8 cellular contexts compared by ENCODE assay signal in the genomic region with DNA sequence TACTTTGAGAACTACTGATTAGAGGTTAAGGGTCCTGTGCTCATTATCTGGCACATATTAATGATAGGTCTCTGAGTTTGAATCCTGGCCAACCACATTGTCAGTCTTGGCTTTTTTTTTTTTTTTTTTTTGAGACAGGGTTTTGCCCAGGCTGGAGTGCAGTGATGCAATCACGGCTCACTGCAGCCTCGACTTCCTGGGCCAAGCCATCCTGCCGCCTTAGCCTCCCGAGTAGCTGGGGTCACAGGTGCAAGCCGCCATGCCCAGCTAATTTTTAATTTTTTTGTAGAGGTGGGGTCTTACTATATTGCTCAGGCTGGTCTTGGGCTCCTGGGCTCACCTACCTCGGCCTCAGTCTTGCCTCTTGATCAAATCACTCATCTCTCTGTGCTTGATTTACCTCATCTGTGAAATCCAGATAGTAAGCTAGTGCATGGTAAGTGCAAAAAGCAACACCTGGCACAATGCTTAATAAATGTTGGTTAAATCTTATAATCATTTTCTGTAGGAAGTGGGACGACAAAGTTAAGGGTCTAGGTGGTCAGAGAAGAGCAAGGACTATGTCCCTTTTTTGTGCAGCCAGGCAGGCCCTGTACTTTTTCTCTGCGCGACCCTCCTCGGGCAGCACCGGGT. TPM values are rescaled to one million over a fixed set of nuclear protein-coding genes. Genes with fewer than 3 reads are reported as not detected.
A peak's percentile ranks its signal among the peaks of the same experiment; 100 is the strongest.
DNase-seq lines count a peak whose midpoint lies in the region; ATAC-seq and TF ChIP-seq lines count a peak whose summit lies in the region.

No MANE protein-coding gene starts in this region.

- peak; percentile 21 for DNase-seq in Caki2 (ENCODE audit: low read depth)
- no peak for DNase-seq in effector memory CD8-positive, alpha-beta T cell
- DNase-seq in osteoblast (ENCODE audit: insufficient read length, low spot score, missing footprints): no peak
- no peak for DNase-seq in H4 (ENCODE audit: low spot score)
- DNase-seq in mucosa of gallbladder (ENCODE audit: low spot score): no peak
- DNase-seq in NCI-H128 (lab: John Stamatoyannopoulos, UW; ENCODE audit: unreplicated experiment): no peak

- H3K79me2 ChIP-seq in OCI-LY1 (ENCODE audit: insufficient read depth, low read length) (peaks cover 25% of the 10 kb centered on the region), osteoblast (ENCODE audit: insufficient read depth, low read length) (peaks cover 23% of the 10 kb centered on the region)

- in situ Hi-C loops in Caki2 (cut with HindIII; ENCODE audit: low pct_unique_long_range_greater_than_20kb, low sequenced_read_pairs): no loop called here

- H2AFZ ChIP-seq in OCI-LY1 (ENCODE audit: low read length) (peak overlapping the region; percentile 97), osteoblast (ENCODE audit: low read length) (peak overlapping the region; percentile 91)

- H3K4me1 ChIP-seq in OCI-LY1 (ENCODE audit: insufficient read depth, low read length, severe bottlenecking): peaks cover 26% of the 10 kb centered on the region
- peaks cover 10% of the 10 kb centered on the region for H3K4me1 ChIP-seq in osteoblast (ENCODE audit: insufficient read depth, low read length)

- ATAC-seq in effector memory CD8-positive, alpha-beta T cell (replicated peaks): no peak
- no peak for ATAC-seq in GM21825 (IDR thresholded peaks at IDR 0.05; ENCODE audit: unreplicated experiment)

- H3K27me3 Mint-ChIP-seq in effector memory CD8-positive, alpha-beta T cell: no peaks in the 10 kb centered on the region

- no peak for TF ChIP-seq CTCF in OCI-LY1 (IDR thresholded peaks at IDR 0.05; ENCODE audit: low read length)
- no peak for TF ChIP-seq CTCF in osteoblast (IDR thresholded peaks at IDR 0.05; ENCODE audit: extremely low read depth, low read depth, low read length)

- peak overlapping the region; percentile 60 for H3K4me3 ChIP-seq in OCI-LY1 (ENCODE audit: low read depth, low read length, poor library complexity, severe bottlenecking)
- peak overlapping the region; percentile 82 for H3K4me3 ChIP-seq in osteoblast (ENCODE audit: insufficient read depth, low read length)

- H3K4me2 ChIP-seq in OCI-LY1 (ENCODE audit: low read length) (peak overlapping the region; percentile 75), osteoblast (ENCODE audit: insufficient read depth, low read length) (peak overlapping the region; percentile 89)

- 0 out of 2 replicates have a peak, but pooled peaks cover 3% of the 10 kb centered on the region for H3F3A ChIP-seq in OCI-LY1 (ENCODE audit: insufficient read depth, low read length)

- H3K36me3 ChIP-seq in OCI-LY1 (ENCODE audit: insufficient read depth, low read length): no peaks in the 10 kb centered on the region
- no peaks in the 10 kb centered on the region for H3K36me3 ChIP-seq in osteoblast (ENCODE audit: insufficient read depth, low read length)

- H3K4me3 Mint-ChIP-seq in effector memory CD8-positive, alpha-beta T cell: peak overlapping the region; percentile 89

- peak overlapping the region; percentile 88 to 92 for H3K27ac Mint-ChIP-seq in effector memory CD8-positive, alpha-beta T cell

- peaks cover 17 to 19% of the 10 kb centered on the region in 2 donors for H3K4me1 Mint-ChIP-seq in effector memory CD8-positive, alpha-beta T cell (ENCODE audit: low read depth in 2 of 2)

- H3K36me3 Mint-ChIP-seq in effector memory CD8-positive, alpha-beta T cell (ENCODE audit: insufficient read depth): peaks cover 8% of the 10 kb centered on the region

- no peaks in the 10 kb centered on the region for H4K20me1 ChIP-seq in OCI-LY1 (ENCODE audit: insufficient read depth, low read length)
- H4K20me1 ChIP-seq in osteoblast (ENCODE audit: insufficient read depth, low read length): no peaks in the 10 kb centered on the region

- no peaks in the 10 kb centered on the region for H3K9me2 ChIP-seq in OCI-LY1 (ENCODE audit: low read depth, low read length)

- H3K27ac ChIP-seq in OCI-LY1 (ENCODE audit: low read depth, low read length, poor library complexity, severe bottlenecking) (peak overlapping the region; percentile 85), osteoblast (ENCODE audit: low read depth, low read length) (peak overlapping the region; percentile 72)

- H3K9me3 ChIP-seq in OCI-LY1 (ENCODE audit: low read length) (no peaks in the 10 kb centered on the region), osteoblast (ENCODE audit: low read depth, low read length) (no peaks in the 10 kb centered on the region)

- H3K27me3 ChIP-seq in OCI-LY1 (ENCODE audit: insufficient read depth, low read length) (no peaks in the 10 kb centered on the region), osteoblast (ENCODE audit: insufficient read depth, low read length) (no peaks in the 10 kb centered on the region)

- H3K9me3 Mint-ChIP-seq in effector memory CD8-positive, alpha-beta T cell: no peaks in the 10 kb centered on the region

- peak overlapping the region; percentile 56 for H3K9ac ChIP-seq in OCI-LY1 (ENCODE audit: low read length)

RNA-seq across cellular contexts. Expression of gene PCCB, which starts 0.4 kb away (rescaled TPM):
- total RNA-seq in Caki2 (2014; rRNA removed; shearing (Covaris generic); ENCODE audit: low replicate concordance): 64.8 and 65.5 TPM in 2 replicates
- 53.9 and 58.9 TPM in 2 replicates for total RNA-seq in osteoblast
- total RNA-seq in H4 (2014; rRNA removed; shearing (Covaris generic)): 71.4 and 73.2 TPM in 2 replicates
- total RNA-seq in mucosa of gallbladder: 46.5 TPM

RNA-seq across cellular contexts. Expression of gene MSL2, which starts 53.6 kb away (rescaled TPM):
- total RNA-seq in Caki2 (2014; rRNA removed; shearing (Covaris generic); ENCODE audit: low replicate concordance): 6.4 and 8.8 TPM in 2 replicates
- total RNA-seq in osteoblast (18.5 and 19.2 TPM in 2 replicates), mucosa of gallbladder (29.7 TPM)
- total RNA-seq in H4 (2014; rRNA removed; shearing (Covaris generic)): 12.7 and 38.6 TPM in 2 replicates
